In the genomic region with DNA sequence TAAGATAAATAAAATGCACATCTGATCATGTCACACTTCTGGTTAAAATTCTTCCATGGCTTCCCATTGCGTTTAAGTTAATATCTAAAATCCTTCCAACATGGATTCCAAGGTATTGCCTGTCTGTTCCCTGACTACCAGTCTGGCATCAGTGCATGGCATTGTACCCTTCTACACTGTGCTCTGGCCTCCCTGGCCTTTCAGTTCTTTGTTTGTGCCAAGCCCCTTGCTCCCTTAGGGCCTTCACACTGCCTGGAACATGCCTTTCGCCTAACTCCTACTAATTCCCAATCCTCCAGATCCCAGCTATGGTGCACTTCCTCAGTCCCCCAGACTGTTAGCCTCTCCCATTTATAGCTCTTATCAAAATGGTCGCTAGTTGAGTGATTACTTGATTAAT, we compare ENCODE assay signal across 22 cellular contexts. TPM values are rescaled to one million over a fixed set of nuclear protein-coding genes. Genes with fewer than 3 reads are reported as not detected.
DNase-seq lines count a peak whose midpoint lies in the region; ATAC-seq and TF ChIP-seq lines count a peak whose summit lies in the region.
"Had no signal": no experiment of that assay in that cellular context is flagged by ENCODE, and none has a peak within 500 bp of the region (broad histone marks: within the 10 kb centered on the region; RNA-seq: fewer than 3 reads in every experiment).

No MANE protein-coding gene starts in this region.

- intact Hi-C loops in dendritic cell treated with granulocyte-macrophage colony-stimulating factor and Interleukin-4, amounts not matched to agents 40 ng/mL and 50 ng/mL, for 4 days (cut with micrococcal nuclease) = no loop called here

- peaks cover 10% of the 10 kb centered on the region for H3K36me3 Mint-ChIP-seq in T-helper 17 cell (ENCODE audit: low read depth)
- H3K36me3 Mint-ChIP-seq in dendritic cell treated with granulocyte-macrophage colony-stimulating factor and Interleukin-4, amounts not matched to agents 40 ng/mL and 50 ng/mL, for 4 days (ENCODE audit: low read depth) = peaks cover 69% of the 10 kb centered on the region

- no peaks in the 10 kb centered on the region for H3K27me3 Mint-ChIP-seq in T-helper 17 cell
- H3K27me3 Mint-ChIP-seq in dendritic cell treated with granulocyte-macrophage colony-stimulating factor and Interleukin-4, amounts not matched to agents 40 ng/mL and 50 ng/mL, for 4 days = no peaks in the 10 kb centered on the region
- H3K27me3 Mint-ChIP-seq: activated T-helper 17 cell treated with anti-CD3 and anti-CD28 coated beads, Interleukin-2, amount 50 U/mL, for 72 hours; naive thymus-derived CD8-positive, alpha-beta T cell had no signal

- H3K27me3 ChIP-seq in suprapubic skin = no peaks in the 10 kb centered on the region

- TF ChIP-seq EP300 in suprapubic skin (IDR thresholded peaks at IDR 0.05) = no peak

- DNase-seq in T-helper 17 cell (no peak), medulla oblongata (ENCODE audit: extremely low spot score) (peak; percentile 36), suprapubic skin (ENCODE audit: low spot score in 2 of 2) (no peak), CD1c-positive myeloid dendritic cell (ENCODE audit: extremely low spot score) (no peak), NCI-H187 treated with DMSO at 0.1 percent for 48 hours (lab: John Stamatoyannopoulos, UW) (no peak), NOMO-1 treated with dmso at 0.1 percent for 144 hours (lab: John Stamatoyannopoulos, UW; ENCODE audit: unreplicated experiment) (no peak)
- DNase-seq: GDM1; MM.1S; naive thymus-derived CD8-positive, alpha-beta T cell; NCI-H2029; NCI-H446; SIG-M5; stimulated activated naive CD4-positive, alpha-beta T cell had no signal

- no peak for TF ChIP-seq POLR2A in suprapubic skin (IDR thresholded peaks at IDR 0.05)

- ATAC-seq in T-helper 17 cell = no peak
- ATAC-seq: activated CD4-positive, CD25-positive, alpha-beta regulatory T cell treated with anti-CD3 and anti-CD28 coated beads, Interleukin-2, amount 50 U/mL, for 24 hours; activated T-helper 17 cell treated with anti-CD3 and anti-CD28 coated beads, Interleukin-2, amount 50 U/mL, for 72 hours; GM12878; HepG2; naive thymus-derived CD8-positive, alpha-beta T cell had no signal

- TF ChIP-seq CTCF in suprapubic skin (IDR thresholded peaks at IDR 0.05) = no peak

- peak overlapping the region; percentile 62 for H3K27ac Mint-ChIP-seq in T-helper 17 cell
- peak overlapping the region; percentile 85 for H3K27ac Mint-ChIP-seq in dendritic cell treated with granulocyte-macrophage colony-stimulating factor and Interleukin-4, amounts not matched to agents 40 ng/mL and 50 ng/mL, for 4 days
- H3K27ac Mint-ChIP-seq: activated T-helper 17 cell treated with anti-CD3 and anti-CD28 coated beads, Interleukin-2, amount 50 U/mL, for 72 hours; T-helper 1 cell treated with Interleukin-12 subunit alpha and Interleukin-12 subunit beta and Interleukin-4 antibody, amounts not matched to agents 30 μg/mL and 1 μg/mL, for 36 hours had no signal

- H3K36me3 ChIP-seq in suprapubic skin = peaks cover 32% of the 10 kb centered on the region

- peaks cover 74% of the 10 kb centered on the region for H3K4me1 ChIP-seq in suprapubic skin

- peak overlapping the region; percentile 64 for H3K27ac ChIP-seq in suprapubic skin

- H3K4me1 Mint-ChIP-seq in T-helper 17 cell = peaks cover 28% of the 10 kb centered on the region
- peaks cover 74% of the 10 kb centered on the region for H3K4me1 Mint-ChIP-seq in dendritic cell treated with granulocyte-macrophage colony-stimulating factor and Interleukin-4, amounts not matched to agents 40 ng/mL and 50 ng/mL, for 4 days (ENCODE audit: low read depth)

- no peaks in the 10 kb centered on the region for H3K9me3 ChIP-seq in T-helper 17 cell (ENCODE audit: control insufficient read depth, low read length, poor library complexity, severe bottlenecking)
- no peaks in the 10 kb centered on the region for H3K9me3 ChIP-seq in suprapubic skin

- H3K9me3 Mint-ChIP-seq in dendritic cell treated with granulocyte-macrophage colony-stimulating factor and Interleukin-4, amounts not matched to agents 40 ng/mL and 50 ng/mL, for 4 days = no peaks in the 10 kb centered on the region
- H3K9me3 Mint-ChIP-seq: activated T-helper 17 cell treated with anti-CD3 and anti-CD28 coated beads, Interleukin-2, amount 50 U/mL, for 72 hours; naive thymus-derived CD8-positive, alpha-beta T cell; T-helper 1 cell treated with Interleukin-12 subunit alpha and Interleukin-12 subunit beta and Interleukin-4 antibody, amounts not matched to agents 30 μg/mL and 1 μg/mL, for 36 hours had no signal

- H3K4me3 Mint-ChIP-seq in T-helper 17 cell = no peak overlapping the region
- H3K4me3 Mint-ChIP-seq in dendritic cell treated with granulocyte-macrophage colony-stimulating factor and Interleukin-4, amounts not matched to agents 40 ng/mL and 50 ng/mL, for 4 days = peak overlapping the region; percentile 21
- H3K4me3 Mint-ChIP-seq: activated T-helper 17 cell treated with anti-CD3 and anti-CD28 coated beads, Interleukin-2, amount 50 U/mL, for 72 hours; naive thymus-derived CD8-positive, alpha-beta T cell; T-helper 1 cell treated with Interleukin-12 subunit alpha and Interleukin-12 subunit beta and Interleukin-4 antibody, amounts not matched to agents 30 μg/mL and 1 μg/mL, for 36 hours had no signal

- H3K4me3 ChIP-seq in suprapubic skin = no peak overlapping the region
- H3K4me3 ChIP-seq: GM12878, lung had no signal

- 88% methylated on average over 3 of the region's 3 CpGs for WGBS in suprapubic skin

RNA-seq across cellular contexts. Expression of a gene that starts 6.3 kb away (rescaled TPM):
- 10 to 100 TPM; 11.2 to 13.4 TPM for total RNA-seq in T-helper 17 cell
- 10 to 100 TPM; 47.2 to 79.0 (median 53.9) TPM for total RNA-seq in suprapubic skin

RNA-seq across cellular contexts. Expression of a gene that starts 37.2 kb away (rescaled TPM):
- not detected for total RNA-seq in T-helper 17 cell
- not detected for total RNA-seq in suprapubic skin
- total RNA-seq: activated CD8-positive, alpha-beta memory T cell treated with anti-CD3 and anti-CD28 coated beads for 36 hours; activated T-helper 17 cell treated with anti-CD3 and anti-CD28 coated beads, Interleukin-2, amount 50 U/mL, for 72 hours; fibroblast of villous mesenchyme; GM12878; HepG2; lung; naive thymus-derived CD8-positive, alpha-beta T cell had no signal
